In genomic region chr12:25074113-25074512, GRCh38 we compare ENCODE assay signal across 17 cellular contexts.
DNase-seq lines count a peak whose midpoint lies in the region; ATAC-seq, FAIRE-seq and TF ChIP-seq lines count a peak whose summit lies in the region.
"Had no signal": no experiment of that assay in that cellular context is flagged by ENCODE, and none has a peak within 500 bp of the region (broad histone marks: within the 10 kb centered on the region; RNA-seq: fewer than 3 reads in every experiment).

No MANE protein-coding gene starts in this region.

- no peak overlapping the region for H3K9ac ChIP-seq in OCI-LY1 (ENCODE audit: low read length)
- H3K9ac ChIP-seq: GM23248 had no signal

- no peak overlapping the region for H3K4me3 Mint-ChIP-seq in activated CD4-positive, alpha-beta T cell treated with anti-CD3 and anti-CD28 coated beads for 36 hours
- peak overlapping the region; percentile 92 for H3K4me3 Mint-ChIP-seq in type B pancreatic cell

- H4K20me1 ChIP-seq in OCI-LY1 (ENCODE audit: insufficient read depth, low read length), result no peaks in the 10 kb centered on the region

- peaks cover 32% of the 10 kb centered on the region for H3K36me3 Mint-ChIP-seq in activated CD4-positive, alpha-beta T cell treated with anti-CD3 and anti-CD28 coated beads for 36 hours (ENCODE audit: low read depth)
- peaks cover 4% of the 10 kb centered on the region for H3K36me3 Mint-ChIP-seq in type B pancreatic cell

- H3K4me1 ChIP-seq in OCI-LY1 (ENCODE audit: insufficient read depth, low read length, severe bottlenecking) (peaks cover 24% of the 10 kb centered on the region), esophagus (ENCODE audit: control insufficient read depth in 2 of 2, insufficient read depth in 2 of 2, low read length in 1 of 2) (peaks cover 0 to 3% of the 10 kb centered on the region in 2 donors)
- H3K4me1 ChIP-seq: SJSA1 had no signal

- H3K4me3 ChIP-seq in OCI-LY1 (ENCODE audit: low read depth, low read length, poor library complexity, severe bottlenecking) (no peak overlapping the region), esophagus (ENCODE audit: low read depth in 1 of 2, low read length in 2 of 2) (no peak overlapping the region)
- H3K4me3 ChIP-seq: GM23248, SJSA1 had no signal

- peaks cover 94% of the 10 kb centered on the region for H3K36me3 ChIP-seq in OCI-LY1 (ENCODE audit: insufficient read depth, low read length)
- no peaks in the 10 kb centered on the region for H3K36me3 ChIP-seq in esophagus (ENCODE audit: control insufficient read depth in 2 of 2, insufficient read depth in 2 of 2, low read length in 1 of 2)
- H3K36me3 ChIP-seq: SJSA1 had no signal

- no peaks in the 10 kb centered on the region for H3K27me3 Mint-ChIP-seq in activated CD4-positive, alpha-beta T cell treated with anti-CD3 and anti-CD28 coated beads for 36 hours
- H3K27me3 Mint-ChIP-seq in type B pancreatic cell, result no peaks in the 10 kb centered on the region

- no peak for DNase-seq in activated CD4-positive, alpha-beta T cell treated with anti-CD3 and anti-CD28 coated beads for 36 hours
- DNase-seq in activated CD4-positive, alpha-beta T cell treated with anti-CD3 and anti-CD28 coated beads, Interleukin-2, amount 50 U/mL, for 4 hours, result no peak
- DNase-seq in type B pancreatic cell (ENCODE audit: extremely low spot score, unreplicated experiment) (no peak), T-helper 9 cell (no peak), SK-N-DZ (ENCODE audit: low spot score) (no peak), frontal cortex (ENCODE audit: low spot score in 2 of 2) (no peak)
- DNase-seq: C1 segment of cervical spinal cord, COR-L47, GM23248, NCI-H1417 treated with DMSO at 0.1 percent for 48 hours, NCI-H2029, NCI-H226, PC-3 had no signal

- CTCF ChIA-PET in activated CD4-positive, alpha-beta T cell treated with anti-CD3 and anti-CD28 coated beads for 36 hours (lab: Charles Lee), result no interaction called here

- POLR2A ChIA-PET in activated CD4-positive, alpha-beta T cell treated with anti-CD3 and anti-CD28 coated beads for 36 hours (lab: Charles Lee), result interaction anchor here (1.2 kb wide), 1 partner anchor 21 kb away, joined by 4 read pairs; no protein-coding TSS in a partner anchor

- no peaks in the 10 kb centered on the region for H3K27me3 ChIP-seq in OCI-LY1 (ENCODE audit: insufficient read depth, low read length)
- H3K27me3 ChIP-seq in esophagus (ENCODE audit: control insufficient read depth in 1 of 2, insufficient read depth in 2 of 2, low read length in 2 of 2), result no peaks in the 10 kb centered on the region
- H3K27me3 ChIP-seq: SJSA1 had no signal

- no peaks in the 10 kb centered on the region for H3K9me3 ChIP-seq in OCI-LY1 (ENCODE audit: low read length)
- no peaks in the 10 kb centered on the region for H3K9me3 ChIP-seq in esophagus (ENCODE audit: control insufficient read depth in 2 of 2, insufficient read depth in 1 of 2, low read depth in 1 of 2, low read length in 1 of 2)
- H3K9me3 ChIP-seq: SJSA1 had no signal

- intact Hi-C loops in activated CD4-positive, alpha-beta T cell treated with anti-CD3 and anti-CD28 coated beads for 36 hours (cut with DNase I, micrococcal nuclease), result no loop called here

- H3K9me3 Mint-ChIP-seq in activated CD4-positive, alpha-beta T cell treated with anti-CD3 and anti-CD28 coated beads for 36 hours (ENCODE audit: low read depth), result no peaks in the 10 kb centered on the region
- H3K9me3 Mint-ChIP-seq in type B pancreatic cell, result no peaks in the 10 kb centered on the region

- ATAC-seq in activated CD4-positive, alpha-beta T cell treated with anti-CD3 and anti-CD28 coated beads for 36 hours, result no peak
- ATAC-seq: PC-3 had no signal

- FAIRE-seq in frontal cortex (lab: Jason Lieb, UNC), result no peak

- H3K9me2 ChIP-seq in OCI-LY1 (ENCODE audit: low read depth, low read length), result no peaks in the 10 kb centered on the region

- no peak overlapping the region for H2AFZ ChIP-seq in OCI-LY1 (ENCODE audit: low read length)
- H2AFZ ChIP-seq: GM23248 had no signal

- no peak for TF ChIP-seq CTCF in OCI-LY1 (IDR thresholded peaks at IDR 0.05; ENCODE audit: low read length)
- no peak for TF ChIP-seq CTCF in type B pancreatic cell (conservative IDR thresholded peaks at IDR 0.05)

- 63 to 73% methylated on average over 3 of the region's 3 CpGs for WGBS in esophagus, 2 donors

- peaks cover 27% of the 10 kb centered on the region for H3K4me1 Mint-ChIP-seq in activated CD4-positive, alpha-beta T cell treated with anti-CD3 and anti-CD28 coated beads for 36 hours
- no peaks in the 10 kb centered on the region for H3K4me1 Mint-ChIP-seq in type B pancreatic cell (ENCODE audit: unreplicated experiment)

- peak overlapping the region; percentile 0 for H3K27ac Mint-ChIP-seq in activated CD4-positive, alpha-beta T cell treated with anti-CD3 and anti-CD28 coated beads for 36 hours
- H3K27ac Mint-ChIP-seq in type B pancreatic cell, result peak overlapping the region; percentile 79

- H3K27ac ChIP-seq in OCI-LY1 (ENCODE audit: low read depth, low read length, poor library complexity, severe bottlenecking), result peak overlapping the region; percentile 41
- peak overlapping the region; percentile 31 to 56 for H3K27ac ChIP-seq in esophagus (ENCODE audit: low read depth in 2 of 2, low read length in 1 of 2)
- H3K27ac ChIP-seq: 22Rv1, GM23248, SJSA1 had no signal

- no peak overlapping the region for H3K4me2 ChIP-seq in OCI-LY1 (ENCODE audit: low read length)

- H3K79me2 ChIP-seq in OCI-LY1 (ENCODE audit: insufficient read depth, low read length), result peaks cover 56% of the 10 kb centered on the region

- peaks cover 7% of the 10 kb centered on the region; the same call in 1 of the 2 replicates for H3F3A ChIP-seq in OCI-LY1 (ENCODE audit: insufficient read depth, low read length)
